1 cellular context compared by ENCODE assay signal in the genomic region with DNA sequence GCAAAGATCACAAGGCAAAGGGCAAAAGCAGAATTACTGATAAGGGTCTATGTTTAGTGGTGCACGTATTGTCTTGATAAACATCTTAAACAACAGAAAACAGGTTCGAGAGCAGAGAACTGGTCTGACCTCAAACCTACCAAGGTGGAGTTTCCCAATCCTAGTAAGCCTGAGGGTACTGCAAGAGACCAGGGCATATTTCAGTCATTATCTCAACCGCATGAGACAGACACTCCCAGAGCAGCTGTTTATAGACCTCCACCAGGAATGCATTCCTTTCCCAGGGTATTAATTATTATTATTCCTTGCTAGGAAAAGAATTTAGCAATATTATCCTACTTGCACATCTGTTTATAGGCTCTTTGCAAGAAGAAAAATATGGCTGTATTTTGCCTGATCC.
A peak's percentile ranks its signal among the peaks of the same experiment; 100 is the strongest.
TF ChIP-seq lines count a peak whose summit lies in the region.

No MANE protein-coding gene starts in this region.

TF ChIP-seq in K562, 482 proteins besides CTCF, POLR2A, EP300 and RAD21:
- TF ChIP-seq, protein P1, sequence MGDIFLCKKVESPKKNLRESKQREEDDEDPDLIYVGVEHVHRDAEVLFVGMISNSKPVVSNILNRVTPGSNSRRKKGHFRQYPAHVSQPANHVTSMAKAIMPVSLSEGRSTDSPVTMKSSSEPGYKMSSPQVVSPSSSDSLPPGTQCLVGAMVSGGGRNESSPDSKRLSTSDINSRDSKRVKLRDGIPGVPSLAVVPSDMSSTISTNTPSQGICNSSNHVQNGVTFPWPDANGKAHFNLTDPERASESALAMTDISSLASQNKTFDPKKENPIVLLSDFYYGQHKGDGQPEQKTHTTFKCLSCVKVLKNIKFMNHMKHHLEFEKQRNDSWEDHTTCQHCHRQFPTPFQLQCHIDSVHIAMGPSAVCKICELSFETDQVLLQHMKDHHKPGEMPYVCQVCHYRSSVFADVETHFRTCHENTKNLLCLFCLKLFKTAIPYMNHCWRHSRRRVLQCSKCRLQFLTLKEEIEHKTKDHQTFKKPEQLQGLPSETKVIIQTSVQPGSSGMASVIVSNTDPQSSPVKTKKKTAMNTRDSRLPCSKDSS (IDR thresholded peaks at IDR 0.05; ENCODE audit: low read depth, partially characterized antibody): peak; percentile 14
- no peak for TF ChIP-seq BRF1 (IDR thresholded peaks at IDR 0.05; ENCODE audit: borderline replicate concordance, extremely low read depth, insufficient read length)
TF ChIP-seq in K562: peak in this region for 1.
